ENCODE assay signal across 18 cellular contexts in the genomic region with DNA sequence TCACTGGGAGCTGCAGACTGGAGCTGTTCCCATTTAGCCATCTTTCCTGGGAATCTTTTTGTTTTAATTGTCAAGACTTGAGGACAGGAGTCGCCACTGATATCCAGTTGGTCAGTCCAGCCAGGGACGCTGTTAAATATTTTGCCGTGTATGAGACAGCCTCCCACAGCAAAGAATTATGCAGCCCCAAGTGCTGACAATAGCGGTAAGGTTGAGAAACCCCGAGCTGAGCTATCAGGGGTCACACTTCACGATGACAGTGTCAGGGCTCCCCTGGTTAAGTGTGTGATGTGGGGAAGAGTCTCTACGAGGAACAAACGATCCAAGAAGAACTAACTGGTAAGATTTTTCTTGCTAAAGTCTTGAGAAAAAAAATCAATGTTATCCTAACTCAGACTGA.
"Had no signal": no experiment of that assay in that cellular context is flagged by ENCODE, and none has a peak within 500 bp of the region (broad histone marks: within the 10 kb centered on the region; RNA-seq: fewer than 3 reads in every experiment).

No MANE protein-coding gene starts in this region.

- H3K27ac ChIP-seq: epithelial cell of prostate, esophagus muscularis mucosa, lower lobe of right lung, neutrophil had no signal

- H3K4me1 Mint-ChIP-seq: memory B cell; stimulated activated memory B cell treated with anti-CD40 and anti-IgM and Interleukin-4, amounts not matched to agents 10 μg/mL and 1 μg/mL and 100 μg/mL, for 72 hours had no signal

- H3K4me3 ChIP-seq: esophagus muscularis mucosa, lower lobe of right lung, smooth muscle cell had no signal

- H3K27me3 Mint-ChIP-seq: dendritic cell treated with granulocyte-macrophage colony-stimulating factor and Interleukin-4, amounts not matched to agents 40 ng/mL and 50 ng/mL, for 4 days; effector memory CD8-positive, alpha-beta T cell; memory B cell; natural killer cell treated with Interleukin-12 subunit alpha and Interleukin-12 subunit beta and Interleukin-15 and Interleukin-18, amount 100 ng/mL, for 72 hours; stimulated activated memory B cell treated with anti-CD40 and anti-IgM and Interleukin-4, amounts not matched to agents 10 μg/mL and 1 μg/mL and 100 μg/mL, for 72 hours; stimulated activated naive CD8-positive, alpha-beta T cell treated with anti-CD3 and anti-CD28 coated beads, Interleukin-15, Interleukin-2, amounts not matched to agents 100 ng/mL and 50 ng/mL, for 24 hours had no signal

- DNase-seq: effector memory CD8-positive, alpha-beta T cell; foreskin fibroblast; hippocampal formation; kidney glomerular epithelial cell; lower lobe of right lung; stimulated activated CD4-positive, alpha-beta T cell treated with anti-CD3 and anti-CD28 coated beads, Interleukin-2, amount 100 ng/mL, for 48 hours; trophoblast cell had no signal

- H3K4me3 Mint-ChIP-seq: dendritic cell treated with granulocyte-macrophage colony-stimulating factor and Interleukin-4, amounts not matched to agents 40 ng/mL and 50 ng/mL, for 4 days; effector memory CD8-positive, alpha-beta T cell; memory B cell; mesothelial cell of epicardium; natural killer cell treated with Interleukin-12 subunit alpha and Interleukin-12 subunit beta and Interleukin-15 and Interleukin-18, amount 100 ng/mL, for 72 hours; stimulated activated memory B cell treated with anti-CD40 and anti-IgM and Interleukin-4, amounts not matched to agents 10 μg/mL and 1 μg/mL and 100 μg/mL, for 72 hours; stimulated activated naive CD8-positive, alpha-beta T cell treated with anti-CD3 and anti-CD28 coated beads, Interleukin-15, Interleukin-2, amounts not matched to agents 100 ng/mL and 50 ng/mL, for 24 hours had no signal

- H3K4me1 ChIP-seq: lower lobe of right lung had no signal

- ATAC-seq: effector memory CD8-positive, alpha-beta T cell; left lobe of liver; lower lobe of right lung; natural killer cell treated with Interleukin-12 subunit alpha and Interleukin-12 subunit beta and Interleukin-15 and Interleukin-18, amount 100 ng/mL, for 72 hours; stimulated activated memory B cell treated with anti-CD40 and anti-IgM and Interleukin-4, amounts not matched to agents 10 μg/mL and 1 μg/mL and 100 μg/mL, for 72 hours had no signal

- H3K27ac Mint-ChIP-seq: dendritic cell treated with granulocyte-macrophage colony-stimulating factor and Interleukin-4, amounts not matched to agents 40 ng/mL and 50 ng/mL, for 4 days; effector memory CD8-positive, alpha-beta T cell; memory B cell; mesothelial cell of epicardium; natural killer cell treated with Interleukin-12 subunit alpha and Interleukin-12 subunit beta and Interleukin-15 and Interleukin-18, amount 100 ng/mL, for 72 hours; stimulated activated memory B cell treated with anti-CD40 and anti-IgM and Interleukin-4, amounts not matched to agents 10 μg/mL and 1 μg/mL and 100 μg/mL, for 72 hours; stimulated activated naive CD8-positive, alpha-beta T cell treated with anti-CD3 and anti-CD28 coated beads, Interleukin-15, Interleukin-2, amounts not matched to agents 100 ng/mL and 50 ng/mL, for 24 hours had no signal

- H3K36me3 ChIP-seq: esophagus muscularis mucosa, lower lobe of right lung, neutrophil had no signal

- H3K36me3 Mint-ChIP-seq: memory B cell; natural killer cell treated with Interleukin-12 subunit alpha and Interleukin-12 subunit beta and Interleukin-15 and Interleukin-18, amount 100 ng/mL, for 72 hours; stimulated activated memory B cell treated with anti-CD40 and anti-IgM and Interleukin-4, amounts not matched to agents 10 μg/mL and 1 μg/mL and 100 μg/mL, for 72 hours had no signal

- H3K9me3 ChIP-seq: esophagus muscularis mucosa, lower lobe of right lung, neutrophil had no signal

- H3K27me3 ChIP-seq: esophagus muscularis mucosa, neutrophil had no signal
